Comparison of ENCODE assay signal across 32 cellular contexts in genomic region chr3:94775746-94776145, GRCh38.
"Had no signal": no experiment of that assay in that cellular context is flagged by ENCODE, and none has a peak within 500 bp of the region (broad histone marks: within the 10 kb centered on the region; RNA-seq: fewer than 3 reads in every experiment).

No MANE protein-coding gene starts in this region.

- H3K4me3 ChIP-seq: adrenal gland, ascending aorta, body of pancreas, breast epithelium, cardiac muscle cell had no signal

- H3K36me3 ChIP-seq: adrenal gland, ascending aorta, brain microvascular endothelial cell, breast epithelium, cardiac muscle cell had no signal

- H3K27ac ChIP-seq: adrenal gland, ascending aorta, brain microvascular endothelial cell, breast epithelium, cardiac muscle cell had no signal

- H3K9me3 ChIP-seq: adrenal gland, ascending aorta, body of pancreas, breast epithelium had no signal

- FAIRE-seq: astrocyte, bronchial epithelial cell had no signal

- H3K27me3 ChIP-seq: adrenal gland, ascending aorta, body of pancreas, brain microvascular endothelial cell, breast epithelium, cardiac muscle cell had no signal

- ATAC-seq: activated naive CD4-positive, alpha-beta T cell treated with anti-CD3 and anti-CD28 coated beads, Interleukin-2, amount 50 U/mL, for 72 hours; activated naive CD8-positive, alpha-beta T cell treated with anti-CD3 and anti-CD28 coated beads, Interleukin-2, amount 50 U/mL, for 24 hours; activated T-cell treated with anti-CD3 and anti-CD28 coated beads, Interleukin-2, amount 50 U/mL, for 4 hours; activated T-cell treated with anti-CD3 and anti-CD28 coated beads, Interleukin-2, amount 50 U/mL, for 72 hours; activated T-helper 17 cell treated with anti-CD3 and anti-CD28 coated beads, Interleukin-2, amount 50 U/mL, for 72 hours had no signal

- DNase-seq: activated effector memory CD4-positive, alpha-beta T cell treated with anti-CD3 and anti-CD28 coated beads, Interleukin-2, amount 50 U/mL, for 16 hours; activated effector memory CD4-positive, alpha-beta T cell treated with Interleukin-2 at 50 U/mL for 16 hours; activated gamma-delta T cell; activated gamma-delta T cell treated with Interleukin-2 at 50 U/mL for 16 hours; activated naive CD4-positive, alpha-beta T cell; activated naive CD4-positive, alpha-beta T cell treated with anti-CD3 and anti-CD28 coated beads for 36 hours; activated naive CD4-positive, alpha-beta T cell treated with anti-CD3 and anti-CD28 coated beads, Interleukin-2, amount 10 ng/mL, durations not matched to agents 7 days and 5 days; activated naive CD4-positive, alpha-beta T cell treated with anti-CD3 and anti-CD28 coated beads, Interleukin-2, amount 50 U/mL, for 16 hours; activated naive CD4-positive, alpha-beta T cell treated with Interleukin-2 at 50 U/mL for 16 hours; activated naive CD8-positive, alpha-beta T cell treated with anti-CD3 and anti-CD28 coated beads for 36 hours; activated naive CD8-positive, alpha-beta T cell treated with anti-CD3 and anti-CD28 coated beads, Interleukin-2, amount 10 ng/mL, durations not matched to agents 7 days and 5 days; activated naive CD8-positive, alpha-beta T cell treated with anti-CD3 and anti-CD28 coated beads, Interleukin-2, amount 50 U/mL, for 24 hours; activated T-cell treated with anti-CD3 and anti-CD28 coated beads, Interleukin-2, amount 50 U/mL, for 1 hour; activated T-cell treated with anti-CD3 and anti-CD28 coated beads, Interleukin-2, amount 50 U/mL, for 24 hours; activated T-cell treated with anti-CD3 and anti-CD28 coated beads, Interleukin-2, amount 50 U/mL, for 4 hours; activated T-cell treated with anti-CD3 and anti-CD28 coated beads, Interleukin-2, amount 50 U/mL, for 48 hours; activated T-cell treated with anti-CD3 and anti-CD28 coated beads, Interleukin-2, amount 50 U/mL, for 72 hours; adrenal gland; amniotic stem cell; amygdala; anterior cingulate cortex; aorta; brain microvascular endothelial cell; central memory CD4-positive, alpha-beta T cell had no signal

- H3K4me1 ChIP-seq: adrenal gland, ascending aorta, breast epithelium had no signal
